ENCODE assay signal across 9 cellular contexts in genomic region chr5:6686916-6687409, GRCh38. TPM values are rescaled to one million over a fixed set of nuclear protein-coding genes. Genes with fewer than 3 reads are reported as not detected.
DNase-seq lines count a peak whose midpoint lies in the region; ATAC-seq and TF ChIP-seq lines count a peak whose summit lies in the region.
"Had no signal": no experiment of that assay in that cellular context is flagged by ENCODE, and none has a peak within 500 bp of the region (broad histone marks: within the 10 kb centered on the region; RNA-seq: fewer than 3 reads in every experiment).

No MANE protein-coding gene starts in this region.

- no peaks in the 10 kb centered on the region for H3K9me3 ChIP-seq in mesenchymal stem cell (ENCODE audit: control insufficient read depth, low read length)

- H2AFZ ChIP-seq in mesenchymal stem cell (ENCODE audit: low read depth, low read length): no peak overlapping the region

- POLR2A ChIA-PET in AG04449 (lab: Yijun Ruan, JAX): no interaction called here

- H3K4me3 ChIP-seq in AG04449 (ENCODE audit: low read depth, low read length) (peak overlapping the region; percentile 46), epithelial cell of esophagus (ENCODE audit: low read length) (peak overlapping the region; percentile 30), mesenchymal stem cell (ENCODE audit: insufficient read depth in 1 of 2, low read depth in 1 of 2, low read length in 2 of 2) (peak overlapping the region in 1 of 2 experiments; percentile 79)

- 4% methylated on average over 19 of the region's 22 CpGs for WGBS in mesenchymal stem cell

- no peak overlapping the region for H3K27ac ChIP-seq in mesenchymal stem cell (ENCODE audit: low read length, poor library complexity, severe bottlenecking)

- H2BK5ac ChIP-seq in mesenchymal stem cell (ENCODE audit: low read depth, low read length, poor library complexity, severe bottlenecking): no peak overlapping the region

- H3K27me3 ChIP-seq in mesenchymal stem cell (ENCODE audit: control insufficient read depth in 1 of 2, insufficient read depth in 1 of 2, low read length in 2 of 2): peaks cover 4 to 9% of the 10 kb centered on the region in 2 experiments

- no peak for DNase-seq in AG04449 (ENCODE audit: low read depth, low spot score)
- peak; percentile 49 for DNase-seq in LHCN-M2 (ENCODE audit: low read depth)
- DNase-seq in epithelial cell of esophagus (ENCODE audit: low read depth): peak; percentile 58
- DNase-seq in mesenchymal stem cell: peak; percentile 77
- DNase-seq in stimulated activated CD4-positive, alpha-beta T cell treated with anti-CD3 and anti-CD28 coated beads, Interleukin-4, amount 100 ng/mL, for 4 hours: no peak
- DNase-seq in DMS153 treated with DMSO at 0.1 percent for 48 hours (lab: John Stamatoyannopoulos, UW; ENCODE audit: unreplicated experiment): no peak
- DNase-seq: activated T-cell treated with anti-CD3 and anti-CD28 coated beads, Interleukin-2, amount 50 U/mL, for 48 hours had no signal

- no peak overlapping the region for H4K91ac ChIP-seq in mesenchymal stem cell (ENCODE audit: low read length)

- CTCF ChIA-PET in AG04449 (lab: Yijun Ruan, JAX): no interaction called here

- H3K79me1 ChIP-seq in mesenchymal stem cell (replicated peaks; ENCODE audit: low read length, poor library complexity, severe bottlenecking): no peaks in the 10 kb centered on the region

- H3K9ac ChIP-seq in mesenchymal stem cell (ENCODE audit: low read length): no peak overlapping the region

- TF ChIP-seq CTCF in AG04449 (IDR thresholded peaks at IDR 0.05; ENCODE audit: insufficient read depth, low read length, missing control alignments): no peak
- no peak for TF ChIP-seq CTCF in epithelial cell of esophagus (IDR thresholded peaks at IDR 0.05; ENCODE audit: insufficient read depth, low read depth, low read length, missing control alignments)

- H3K14ac ChIP-seq in mesenchymal stem cell (ENCODE audit: low read length in 2 of 2): no peak overlapping the region

- H4K8ac ChIP-seq in mesenchymal stem cell (ENCODE audit: low read length): no peak overlapping the region

- ATAC-seq in GM18511 (IDR thresholded peaks at IDR 0.05; ENCODE audit: unreplicated experiment): no peak
- no peak for ATAC-seq in HG02678 (IDR thresholded peaks at IDR 0.05; ENCODE audit: unreplicated experiment)

- H3K18ac ChIP-seq in mesenchymal stem cell (ENCODE audit: low read depth in 1 of 2, low read length in 2 of 2): no peak overlapping the region

- no peak overlapping the region for H2AK5ac ChIP-seq in mesenchymal stem cell (ENCODE audit: low read length, severe bottlenecking)

- H3K4me2 ChIP-seq in mesenchymal stem cell (ENCODE audit: low read length, poor library complexity, severe bottlenecking): peak overlapping the region; percentile 81

- H3K23ac ChIP-seq in mesenchymal stem cell (ENCODE audit: low read length in 2 of 2): no peak overlapping the region

- H3K4ac ChIP-seq in mesenchymal stem cell (ENCODE audit: low read depth in 1 of 2, low read length in 2 of 2): no peak overlapping the region

- no peak overlapping the region for H2BK12ac ChIP-seq in mesenchymal stem cell (ENCODE audit: low read length in 2 of 2)

- no peak overlapping the region for H2BK15ac ChIP-seq in mesenchymal stem cell (ENCODE audit: low read depth, poor library complexity, severe bottlenecking)

- no peak overlapping the region for H2BK120ac ChIP-seq in mesenchymal stem cell (ENCODE audit: low read depth, low read length)

- peaks cover 5% of the 10 kb centered on the region for H3K4me1 ChIP-seq in mesenchymal stem cell (ENCODE audit: control insufficient read depth, insufficient read depth, low read depth, low read length)

- no peaks in the 10 kb centered on the region for H3K36me3 ChIP-seq in mesenchymal stem cell (ENCODE audit: control insufficient read depth in 1 of 2, insufficient read depth in 2 of 2, low read depth in 1 of 2, low read length in 2 of 2)

RNA-seq across cellular contexts. Expression of gene TENT4A, which starts 26.3 kb away (rescaled TPM):
- total RNA-seq in LHCN-M2 (2014; rRNA removed): 13.2 and 14.6 TPM in 2 replicates
- polyA plus RNA-seq in LHCN-M2 (2012): 10.7 TPM
- 18.7 TPM for polyA plus RNA-seq in mesenchymal stem cell (2013, experiment 1 of 2)
- polyA plus RNA-seq in mesenchymal stem cell (2013, experiment 2 of 2): 19.1 TPM

RNA-seq across cellular contexts. Expression of gene SRD5A1, which starts 53.7 kb away (rescaled TPM):
- 34.1 and 36.8 TPM in 2 replicates for total RNA-seq in LHCN-M2 (2014; rRNA removed)
- polyA plus RNA-seq in LHCN-M2 (2012): 12.4 TPM
- 16.0 TPM for polyA plus RNA-seq in mesenchymal stem cell (2013, experiment 1 of 2)
- 17.1 TPM for polyA plus RNA-seq in mesenchymal stem cell (2013, experiment 2 of 2)

RNA-seq across cellular contexts. Expression of gene NSUN2, which starts 54.1 kb away (rescaled TPM):
- total RNA-seq in LHCN-M2 (2014; rRNA removed): 58.1 and 61.3 TPM in 2 replicates
- 34.4 TPM for polyA plus RNA-seq in LHCN-M2 (2012)
- 23.3 TPM for polyA plus RNA-seq in mesenchymal stem cell (2013, experiment 1 of 2)
- polyA plus RNA-seq in mesenchymal stem cell (2013, experiment 2 of 2): 22.9 TPM

Comparison
In these comparisons a context has a peak if more than half of its experiments do, and no peak if none do; other contexts are left out.
1. DNase-seq: peak in LHCN-M2 (single experiment), epithelial cell of esophagus (single experiment) and mesenchymal stem cell (single experiment); none in AG04449 (single experiment), stimulated activated CD4-positive, alpha-beta T cell treated with anti-CD3 and anti-CD28 coated beads, Interleukin-4, amount 100 ng/mL, for 4 hours (0 of 2) and DMS153 treated with DMSO at 0.1 percent for 48 hours (single experiment).